Comparison of ENCODE assay signal across 1 cellular context in the genomic region with DNA sequence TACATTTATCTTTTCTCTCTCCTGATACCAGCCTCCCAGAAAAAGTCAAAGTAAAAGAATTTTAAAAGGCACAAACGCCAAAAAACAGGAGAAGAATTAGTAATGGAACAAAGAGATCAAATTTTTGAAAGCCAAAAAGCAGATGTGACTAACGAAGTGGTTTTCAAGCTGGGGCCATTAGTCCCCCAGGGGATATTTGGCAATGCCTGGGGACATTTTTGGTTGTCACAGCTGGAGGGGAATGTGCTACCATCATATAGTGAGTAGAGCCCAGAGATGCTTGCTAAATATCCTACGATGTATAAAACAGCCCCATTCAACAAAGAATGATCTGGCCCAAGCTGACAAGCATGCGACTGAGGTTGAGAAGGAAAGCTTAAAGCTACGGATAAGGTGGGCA.
TF ChIP-seq lines count a peak whose summit lies in the region.

No MANE protein-coding gene starts in this region.

TF ChIP-seq in GM12878, 131 proteins besides CTCF, POLR2A, EP300 and RAD21:
- TF ChIP-seq RUNX3 (IDR thresholded peaks at IDR 0.05; ENCODE audit: low read length) = peak; percentile 22; the same call in 1 of the 2 replicates
- TF ChIP-seq MTA2 (IDR thresholded peaks at IDR 0.05; ENCODE audit: low read depth) = peak; percentile 61; the same call in 1 of the 2 replicates
- peak; percentile 22; the same call in 1 of the 2 replicates for TF ChIP-seq SPI1 (IDR thresholded peaks at IDR 0.05; ENCODE audit: borderline replicate concordance, insufficient read depth, low read depth, low read length)
- peak; percentile 90 for TF ChIP-seq MEF2B (IDR thresholded peaks at IDR 0.05; ENCODE audit: partially characterized antibody, poor library complexity, severe bottlenecking)
- TF ChIP-seq NRF1 (conservative IDR thresholded peaks at IDR 0.05; ENCODE audit: low read depth, low read length) = no peak
- TF ChIP-seq BCL11A (IDR thresholded peaks at IDR 0.05; ENCODE audit: low read depth, low read length) = peak; percentile 70
- no peak for TF ChIP-seq HCFC1 (IDR thresholded peaks at IDR 0.05; ENCODE audit: low read length)
- TF ChIP-seq, protein P1, sequence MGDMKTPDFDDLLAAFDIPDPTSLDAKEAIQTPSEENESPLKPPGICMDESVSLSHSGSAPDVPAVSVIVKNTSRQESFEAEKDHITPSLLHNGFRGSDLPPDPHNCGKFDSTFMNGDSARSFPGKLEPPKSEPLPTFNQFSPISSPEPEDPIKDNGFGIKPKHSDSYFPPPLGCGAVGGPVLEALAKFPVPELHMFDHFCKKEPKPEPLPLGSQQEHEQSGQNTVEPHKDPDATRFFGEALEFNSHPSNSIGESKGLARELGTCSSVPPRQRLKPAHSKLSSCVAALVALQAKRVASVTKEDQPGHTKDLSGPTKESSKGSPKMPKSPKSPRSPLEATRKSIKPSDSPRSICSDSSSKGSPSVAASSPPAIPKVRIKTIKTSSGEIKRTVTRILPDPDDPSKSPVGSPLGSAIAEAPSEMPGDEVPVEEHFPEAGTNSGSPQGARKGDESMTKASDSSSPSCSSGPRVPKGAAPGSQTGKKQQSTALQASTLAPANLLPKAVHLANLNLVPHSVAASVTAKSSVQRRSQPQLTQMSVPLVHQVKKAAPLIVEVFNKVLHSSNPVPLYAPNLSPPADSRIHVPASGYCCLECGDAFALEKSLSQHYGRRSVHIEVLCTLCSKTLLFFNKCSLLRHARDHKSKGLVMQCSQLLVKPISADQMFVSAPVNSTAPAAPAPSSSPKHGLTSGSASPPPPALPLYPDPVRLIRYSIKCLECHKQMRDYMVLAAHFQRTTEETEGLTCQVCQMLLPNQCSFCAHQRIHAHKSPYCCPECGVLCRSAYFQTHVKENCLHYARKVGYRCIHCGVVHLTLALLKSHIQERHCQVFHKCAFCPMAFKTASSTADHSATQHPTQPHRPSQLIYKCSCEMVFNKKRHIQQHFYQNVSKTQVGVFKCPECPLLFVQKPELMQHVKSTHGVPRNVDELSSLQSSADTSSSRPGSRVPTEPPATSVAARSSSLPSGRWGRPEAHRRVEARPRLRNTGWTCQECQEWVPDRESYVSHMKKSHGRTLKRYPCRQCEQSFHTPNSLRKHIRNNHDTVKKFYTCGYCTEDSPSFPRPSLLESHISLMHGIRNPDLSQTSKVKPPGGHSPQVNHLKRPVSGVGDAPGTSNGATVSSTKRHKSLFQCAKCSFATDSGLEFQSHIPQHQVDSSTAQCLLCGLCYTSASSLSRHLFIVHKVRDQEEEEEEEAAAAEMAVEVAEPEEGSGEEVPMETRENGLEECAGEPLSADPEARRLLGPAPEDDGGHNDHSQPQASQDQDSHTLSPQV (IDR thresholded peaks at IDR 0.05) = no peak
- peak; percentile 20 for TF ChIP-seq IKZF1 (conservative IDR thresholded peaks at IDR 0.05)
